Comparison of ENCODE assay signal across 9 cellular contexts in the genomic region with DNA sequence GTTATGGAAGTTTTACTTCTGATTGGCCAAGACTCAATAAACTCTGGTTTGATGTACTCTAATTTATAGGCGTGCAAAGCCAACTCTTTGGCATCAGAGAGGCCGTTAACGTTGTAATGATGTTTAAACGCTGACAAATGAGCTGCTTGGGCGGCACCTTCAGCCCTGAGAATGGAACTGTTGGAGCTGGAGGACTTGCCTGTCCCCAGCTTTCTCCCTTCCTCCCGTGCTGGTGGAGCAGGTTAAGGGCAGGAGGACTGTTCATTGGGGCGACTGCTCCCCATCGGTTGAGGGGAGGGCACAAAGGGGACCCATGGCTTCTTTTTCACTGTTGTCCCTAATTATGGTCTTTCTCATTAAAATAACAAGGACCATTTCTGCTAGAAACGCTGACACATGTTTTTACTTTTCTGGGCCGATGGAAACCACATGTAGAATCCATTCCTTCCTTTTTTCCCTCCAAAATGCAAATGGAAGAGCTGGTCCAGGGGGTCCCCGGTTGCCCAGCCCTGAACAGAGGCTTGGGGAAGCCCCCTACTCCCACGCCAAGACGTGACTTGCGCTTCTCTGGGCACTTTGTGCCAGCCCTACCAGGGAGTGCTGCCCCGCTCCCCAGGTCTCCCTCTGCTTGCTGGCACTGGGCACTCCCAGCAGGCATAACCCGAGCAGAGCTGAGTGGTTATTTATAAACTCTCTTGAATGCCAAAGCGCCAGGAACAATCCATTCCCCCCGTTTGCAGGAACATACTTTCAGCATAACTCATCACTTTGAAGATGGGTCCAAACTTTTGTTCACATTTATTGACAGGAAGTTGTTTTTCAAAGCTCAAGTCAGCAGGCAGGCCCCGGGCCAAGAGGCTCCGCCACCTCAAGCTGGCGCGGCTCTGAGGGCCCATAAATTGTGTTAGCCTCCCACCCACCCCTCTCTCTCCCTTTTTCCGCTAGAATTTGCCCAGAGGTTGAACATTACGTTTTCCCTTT.
DNase-seq lines count a peak whose midpoint lies in the region; ATAC-seq and TF ChIP-seq lines count a peak whose summit lies in the region.
"Had no signal": no experiment of that assay in that cellular context is flagged by ENCODE, and none has a peak within 500 bp of the region (broad histone marks: within the 10 kb centered on the region; RNA-seq: fewer than 3 reads in every experiment).

No MANE protein-coding gene starts in this region.

- no peaks in the 10 kb centered on the region for H3K27me3 Mint-ChIP-seq in osteocyte (ENCODE audit: unreplicated experiment)

- peak; percentile 34 for DNase-seq in Ammon's horn (ENCODE audit: low spot score)
- peak; percentile 94 for DNase-seq in RWPE1 (ENCODE audit: low spot score)
- DNase-seq in fibroblast of the conjunctiva (ENCODE audit: low read depth): peak; percentile 94
- peak; percentile 81 for DNase-seq in osteocyte (ENCODE audit: extremely low spot score, unreplicated experiment)
- no peak for DNase-seq in D341Med (ENCODE audit: low spot score)
- no peak for DNase-seq in stimulated activated effector memory CD8-positive, alpha-beta T cell treated with anti-CD3 and anti-CD28 coated beads, Interleukin-12 subunit alpha, Interleukin-12 subunit beta, amount 100 ng/mL, for 72 hours (ENCODE audit: low spot score in 2 of 2)
- DNase-seq: stimulated activated CD4-positive, alpha-beta T cell treated with anti-CD3 and anti-CD28 coated beads, Interleukin-4, amount 100 ng/mL, for 24 hours had no signal

- peaks cover 8% of the 10 kb centered on the region for H3K4me1 Mint-ChIP-seq in osteocyte (ENCODE audit: unreplicated experiment)
- no peaks in the 10 kb centered on the region for H3K4me1 Mint-ChIP-seq in stimulated activated effector memory CD8-positive, alpha-beta T cell treated with anti-CD3 and anti-CD28 coated beads, Interleukin-12 subunit alpha, Interleukin-12 subunit beta, amount 100 ng/mL, for 72 hours

- POLR2A ChIA-PET in RWPE1 (lab: Yijun Ruan, JAX; ENCODE audit: low non-redundant PET): interaction anchor here (0.7 kb wide), 1 partner anchor 89 kb away, joined by 4 read pairs; no protein-coding TSS in a partner anchor

- no peaks in the 10 kb centered on the region for H3K9me3 Mint-ChIP-seq in osteocyte (ENCODE audit: unreplicated experiment)
- no peaks in the 10 kb centered on the region for H3K9me3 Mint-ChIP-seq in stimulated activated effector memory CD8-positive, alpha-beta T cell treated with anti-CD3 and anti-CD28 coated beads, Interleukin-12 subunit alpha, Interleukin-12 subunit beta, amount 100 ng/mL, for 72 hours

- H3K36me3 Mint-ChIP-seq in osteocyte (ENCODE audit: unreplicated experiment): no peaks in the 10 kb centered on the region
- H3K36me3 Mint-ChIP-seq in stimulated activated effector memory CD8-positive, alpha-beta T cell treated with anti-CD3 and anti-CD28 coated beads, Interleukin-12 subunit alpha, Interleukin-12 subunit beta, amount 100 ng/mL, for 72 hours: no peaks in the 10 kb centered on the region

- peak overlapping the region; percentile 87 for H3K27ac ChIP-seq in RWPE1

- H3K27ac Mint-ChIP-seq in osteocyte (ENCODE audit: unreplicated experiment): no peak overlapping the region
- no peak overlapping the region for H3K27ac Mint-ChIP-seq in stimulated activated effector memory CD8-positive, alpha-beta T cell treated with anti-CD3 and anti-CD28 coated beads, Interleukin-12 subunit alpha, Interleukin-12 subunit beta, amount 100 ng/mL, for 72 hours

- CTCF ChIA-PET in RWPE1 (lab: Yijun Ruan, JAX): interaction anchor here (0.6 to 0.8 kb wide), 3 partner anchors 11 to 231 kb away, joined by 3 read pairs; no protein-coding TSS in a partner anchor

- no peak overlapping the region for H3K4me3 Mint-ChIP-seq in osteocyte (ENCODE audit: unreplicated experiment)
- no peak overlapping the region for H3K4me3 Mint-ChIP-seq in stimulated activated effector memory CD8-positive, alpha-beta T cell treated with anti-CD3 and anti-CD28 coated beads, Interleukin-12 subunit alpha, Interleukin-12 subunit beta, amount 100 ng/mL, for 72 hours

- no peak for ATAC-seq in stimulated activated effector memory CD8-positive, alpha-beta T cell treated with anti-CD3 and anti-CD28 coated beads, Interleukin-12 subunit alpha, Interleukin-12 subunit beta, amount 100 ng/mL, for 72 hours
- ATAC-seq in GM21447 (IDR thresholded peaks at IDR 0.05; ENCODE audit: unreplicated experiment): no peak
- ATAC-seq in HG02885 (IDR thresholded peaks at IDR 0.05; ENCODE audit: poor library complexity, unreplicated experiment): no peak

- TF ChIP-seq CTCF in RWPE1 (conservative IDR thresholded peaks at IDR 0.05; ENCODE audit: low read depth) (no peak), osteocyte (IDR thresholded peaks at IDR 0.05) (no peak)

Comparison
In these comparisons a context has a peak if more than half of its experiments do, and no peak if none do; other contexts are left out.
1. DNase-seq: peak in Ammon's horn (single experiment), RWPE1 (single experiment), fibroblast of the conjunctiva (single experiment) and osteocyte (single experiment); none in D341Med (single experiment) and stimulated activated effector memory CD8-positive, alpha-beta T cell treated with anti-CD3 and anti-CD28 coated beads, Interleukin-12 subunit alpha, Interleukin-12 subunit beta, amount 100 ng/mL, for 72 hours (0 of 2).